21 cellular contexts compared by ENCODE assay signal in genomic region chr14:59215757-59216156, GRCh38. TPM values are rescaled to one million over a fixed set of nuclear protein-coding genes. Genes with fewer than 3 reads are reported as not detected.
A peak's percentile ranks its signal among the peaks of the same experiment; 100 is the strongest.
DNase-seq lines count a peak whose midpoint lies in the region; ATAC-seq and TF ChIP-seq lines count a peak whose summit lies in the region.
"Had no signal": no experiment of that assay in that cellular context is flagged by ENCODE, and none has a peak within 500 bp of the region (broad histone marks: within the 10 kb centered on the region; RNA-seq: fewer than 3 reads in every experiment).

No MANE protein-coding gene starts in this region.

- H3K36me3 ChIP-seq in left ventricle myocardium inferior = no peaks in the 10 kb centered on the region
- H3K36me3 ChIP-seq in sigmoid colon = no peaks in the 10 kb centered on the region
- no peaks in the 10 kb centered on the region for H3K36me3 ChIP-seq in osteoblast (ENCODE audit: insufficient read depth, low read length)

- H3K79me2 ChIP-seq in osteoblast (ENCODE audit: insufficient read depth, low read length) = peaks cover 47% of the 10 kb centered on the region

- ATAC-seq in left cardiac atrium (no peak), left colon (peak; percentile 19), HG03432 (IDR thresholded peaks at IDR 0.05; ENCODE audit: unreplicated experiment) (no peak)
- ATAC-seq: activated CD8-positive, alpha-beta memory T cell treated with anti-CD3 and anti-CD28 coated beads, Interleukin-2, amount 10 ng/mL, durations not matched to agents 7 days and 5 days; K562; stimulated activated naive CD8-positive, alpha-beta T cell treated with anti-CD3 and anti-CD28 coated beads, Interleukin-15, amount 100 ng/mL, for 72 hours had no signal

- DNase-seq in left ventricle myocardium inferior (no peak), left cardiac atrium (no peak), left colon (no peak), sigmoid colon (no peak), globus pallidus (ENCODE audit: low spot score) (no peak), osteoblast (ENCODE audit: insufficient read length, low spot score, missing footprints) (no peak)
- DNase-seq in activated CD4-positive, alpha-beta T cell treated with anti-CD3 and anti-CD28 coated beads, Interleukin-2, amount 10 ng/mL, durations not matched to agents 7 days and 5 days = no peak
- DNase-seq: activated CD4-positive, CD25-positive, alpha-beta regulatory T cell treated with anti-CD3 and anti-CD28 coated beads, Interleukin-2, amount 50 U/mL, for 72 hours; activated CD8-positive, alpha-beta memory T cell treated with anti-CD3 and anti-CD28 coated beads, Interleukin-2, amount 10 ng/mL, durations not matched to agents 7 days and 5 days; CD4-positive, CD25-positive, alpha-beta regulatory T cell; effector memory CD4-positive, alpha-beta T cell; HFFc6; kidney; MV-4-11; NCI-H2081; NCI-H748 treated with DMSO at 0.1 percent for 48 hours; stimulated activated naive CD8-positive, alpha-beta T cell treated with anti-CD3 and anti-CD28 coated beads, Interleukin-15, amount 100 ng/mL, for 72 hours; T-helper 9 cell had no signal

- TF ChIP-seq CTCF in left ventricle myocardium inferior (IDR thresholded peaks at IDR 0.05; ENCODE audit: borderline replicate concordance) (no peak), sigmoid colon (IDR thresholded peaks at IDR 0.05) (no peak), osteoblast (IDR thresholded peaks at IDR 0.05; ENCODE audit: extremely low read depth, low read depth, low read length) (no peak)

- H3K27me3 Mint-ChIP-seq in activated CD4-positive, alpha-beta T cell treated with anti-CD3 and anti-CD28 coated beads, Interleukin-2, amount 10 ng/mL, durations not matched to agents 7 days and 5 days = no peaks in the 10 kb centered on the region
- H3K27me3 Mint-ChIP-seq: activated CD8-positive, alpha-beta memory T cell treated with anti-CD3 and anti-CD28 coated beads, Interleukin-2, amount 10 ng/mL, durations not matched to agents 7 days and 5 days; CD4-positive, CD25-positive, alpha-beta regulatory T cell; stimulated activated naive CD8-positive, alpha-beta T cell treated with anti-CD3 and anti-CD28 coated beads, Interleukin-15, amount 100 ng/mL, for 72 hours had no signal

- H3K9me3 ChIP-seq in left ventricle myocardium inferior (replicated peaks) (no peaks in the 10 kb centered on the region), sigmoid colon (no peaks in the 10 kb centered on the region), osteoblast (ENCODE audit: low read depth, low read length) (no peaks in the 10 kb centered on the region)

- no peaks in the 10 kb centered on the region for H3K4me1 Mint-ChIP-seq in activated CD4-positive, alpha-beta T cell treated with anti-CD3 and anti-CD28 coated beads, Interleukin-2, amount 10 ng/mL, durations not matched to agents 7 days and 5 days
- H3K4me1 Mint-ChIP-seq: stimulated activated naive CD8-positive, alpha-beta T cell treated with anti-CD3 and anti-CD28 coated beads, Interleukin-15, amount 100 ng/mL, for 72 hours had no signal

- no peak overlapping the region for H3K4me2 ChIP-seq in osteoblast (ENCODE audit: insufficient read depth, low read length)

- no peaks in the 10 kb centered on the region for H3K27me3 ChIP-seq in left ventricle myocardium inferior (ENCODE audit: low read depth)
- no peaks in the 10 kb centered on the region for H3K27me3 ChIP-seq in sigmoid colon
- no peaks in the 10 kb centered on the region for H3K27me3 ChIP-seq in osteoblast (ENCODE audit: insufficient read depth, low read length)

- H2AFZ ChIP-seq in osteoblast (ENCODE audit: low read length) = no peak overlapping the region

- H3K36me3 Mint-ChIP-seq in activated CD4-positive, alpha-beta T cell treated with anti-CD3 and anti-CD28 coated beads, Interleukin-2, amount 10 ng/mL, durations not matched to agents 7 days and 5 days (ENCODE audit: low read depth) = no peaks in the 10 kb centered on the region
- H3K36me3 Mint-ChIP-seq: activated CD8-positive, alpha-beta memory T cell treated with anti-CD3 and anti-CD28 coated beads, Interleukin-2, amount 10 ng/mL, durations not matched to agents 7 days and 5 days had no signal

- CTCF ChIA-PET in activated CD4-positive, alpha-beta T cell treated with anti-CD3 and anti-CD28 coated beads, Interleukin-2, amount 10 ng/mL, durations not matched to agents 7 days and 5 days (lab: Charles Lee) = interaction anchor here (0.6 kb wide), 1 partner anchor 679 kb away, joined by 3 read pairs; no protein-coding TSS in a partner anchor

- intact Hi-C loops in left ventricle myocardium inferior (cut with micrococcal nuclease) = no loop called here
- intact Hi-C loops in left cardiac atrium (cut with DNase I) = no loop called here
- intact Hi-C loops in left colon (cut with DNase I, micrococcal nuclease) = no loop called here
- intact Hi-C loops in sigmoid colon (cut with DNase I) = no loop called here

- POLR2A ChIA-PET in activated CD4-positive, alpha-beta T cell treated with anti-CD3 and anti-CD28 coated beads, Interleukin-2, amount 10 ng/mL, durations not matched to agents 7 days and 5 days (lab: Charles Lee) = no interaction called here

- no peak overlapping the region for H3K27ac Mint-ChIP-seq in activated CD4-positive, alpha-beta T cell treated with anti-CD3 and anti-CD28 coated beads, Interleukin-2, amount 10 ng/mL, durations not matched to agents 7 days and 5 days
- H3K27ac Mint-ChIP-seq: activated CD8-positive, alpha-beta memory T cell treated with anti-CD3 and anti-CD28 coated beads, Interleukin-2, amount 10 ng/mL, durations not matched to agents 7 days and 5 days; CD4-positive, CD25-positive, alpha-beta regulatory T cell; HFFc6; stimulated activated naive CD8-positive, alpha-beta T cell treated with anti-CD3 and anti-CD28 coated beads, Interleukin-15, amount 100 ng/mL, for 72 hours had no signal

- 73 to 88% methylated on average over 4 of the region's 4 CpGs for WGBS in sigmoid colon, 2 donors

- no peak overlapping the region for H3K4me3 Mint-ChIP-seq in activated CD4-positive, alpha-beta T cell treated with anti-CD3 and anti-CD28 coated beads, Interleukin-2, amount 10 ng/mL, durations not matched to agents 7 days and 5 days
- H3K4me3 Mint-ChIP-seq: activated CD8-positive, alpha-beta memory T cell treated with anti-CD3 and anti-CD28 coated beads, Interleukin-2, amount 10 ng/mL, durations not matched to agents 7 days and 5 days; CD4-positive, CD25-positive, alpha-beta regulatory T cell; HFFc6; stimulated activated naive CD8-positive, alpha-beta T cell treated with anti-CD3 and anti-CD28 coated beads, Interleukin-15, amount 100 ng/mL, for 72 hours had no signal

- TF ChIP-seq EP300 in sigmoid colon (IDR thresholded peaks at IDR 0.05) = no peak

- peaks cover 33% of the 10 kb centered on the region for H4K20me1 ChIP-seq in osteoblast (ENCODE audit: insufficient read depth, low read length)

- H3K4me3 ChIP-seq in left ventricle myocardium inferior (no peak overlapping the region), sigmoid colon (no peak overlapping the region), osteoblast (ENCODE audit: insufficient read depth, low read length) (no peak overlapping the region)
- H3K4me3 ChIP-seq: K562, SK-N-MC had no signal

- H3K4me1 ChIP-seq in left ventricle myocardium inferior (peaks cover 100% of the 10 kb centered on the region), sigmoid colon (peaks cover 0 to 100% (median 93%) of the 10 kb centered on the region in 4 donors), osteoblast (ENCODE audit: insufficient read depth, low read length) (peaks cover 10% of the 10 kb centered on the region)

- H3K27ac ChIP-seq in left ventricle myocardium inferior (replicated peaks) (peak overlapping the region; percentile 79), sigmoid colon (peak overlapping the region; percentile 65 to 79 (median 76)), osteoblast (ENCODE audit: low read depth, low read length) (no peak overlapping the region)
- H3K27ac ChIP-seq: SK-N-MC had no signal

- TF ChIP-seq POLR2A in sigmoid colon (IDR thresholded peaks at IDR 0.05) = no peak

- H3K9me3 Mint-ChIP-seq in activated CD4-positive, alpha-beta T cell treated with anti-CD3 and anti-CD28 coated beads, Interleukin-2, amount 10 ng/mL, durations not matched to agents 7 days and 5 days = no peaks in the 10 kb centered on the region
- H3K9me3 Mint-ChIP-seq: HFFc6; stimulated activated naive CD8-positive, alpha-beta T cell treated with anti-CD3 and anti-CD28 coated beads, Interleukin-15, amount 100 ng/mL, for 72 hours had no signal

RNA-seq across cellular contexts. Expression of gene DAAM1, which starts 27.3 kb away (rescaled TPM):
- 84.8 TPM for total RNA-seq in left ventricle myocardium inferior
- 10 to 100 TPM; 87.2 to 97.1 TPM for total RNA-seq in left cardiac atrium
- 10 to 100 TPM; 38.1 to 61.5 TPM for total RNA-seq in left colon
- total RNA-seq in sigmoid colon = 10 to 100 TPM; 47.5 to 77.8 (median 66.6) TPM
- 10 to 100 TPM; 11.4 to 19.2 (median 16.0) TPM for polyA plus RNA-seq in sigmoid colon
- 19.5 and 24.2 TPM in 2 replicates for total RNA-seq in osteoblast
- 10 to 100 TPM; 18.2 to 20.0 TPM for total RNA-seq in activated CD4-positive, alpha-beta T cell treated with anti-CD3 and anti-CD28 coated beads, Interleukin-2, amount 10 ng/mL, durations not matched to agents 7 days and 5 days
